In the genomic region with DNA sequence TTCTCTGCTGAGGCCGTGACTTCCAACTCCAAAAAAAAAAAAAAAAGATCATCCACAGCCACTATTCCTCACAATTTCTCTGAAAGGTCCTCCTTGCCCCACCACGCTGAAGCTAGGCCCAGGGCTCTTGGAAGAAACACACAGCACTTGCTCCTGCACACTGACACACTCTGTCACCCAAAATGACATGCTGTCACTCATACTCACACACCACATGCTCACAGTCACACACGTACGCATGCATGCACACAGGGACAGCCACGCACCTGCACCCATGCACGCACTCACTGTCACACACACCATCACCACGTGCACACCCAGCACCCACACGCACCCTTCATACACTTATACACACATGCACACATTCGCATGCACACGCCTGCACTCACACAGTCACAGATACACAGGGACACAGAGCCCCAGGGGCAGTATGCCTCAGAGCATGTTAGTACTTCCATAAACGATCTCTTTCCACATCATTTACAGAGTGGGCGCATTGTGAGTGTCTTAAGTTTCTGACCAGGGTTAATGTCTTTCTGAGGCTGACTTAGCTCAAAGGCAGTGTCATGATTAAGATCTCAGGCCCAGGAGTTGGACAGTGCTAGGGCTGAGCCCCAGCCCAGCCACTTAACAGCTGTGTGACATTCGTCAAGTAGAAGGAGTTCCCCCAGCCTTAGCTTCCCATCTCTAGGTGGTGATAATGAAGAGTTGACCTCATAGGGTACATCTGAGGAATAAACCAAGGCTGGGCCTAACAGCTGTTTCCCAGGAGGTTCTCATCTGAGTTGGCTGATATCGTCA, we compare ENCODE assay signal across 1 cellular context.
TF ChIP-seq lines count a peak whose summit lies in the region.

No MANE protein-coding gene starts in this region.

TF ChIP-seq in GM12878, 131 proteins besides CTCF, POLR2A, EP300 and RAD21:
- TF ChIP-seq TCF3 (IDR thresholded peaks at IDR 0.05; ENCODE audit: borderline replicate concordance, insufficient read depth, low read depth, low read length), result 0 out of 2 replicates have a peak, but pooled peaks have one; percentile 31
- no peak for TF ChIP-seq SMARCA5 (IDR thresholded peaks at IDR 0.05)
- TF ChIP-seq, protein P1, sequence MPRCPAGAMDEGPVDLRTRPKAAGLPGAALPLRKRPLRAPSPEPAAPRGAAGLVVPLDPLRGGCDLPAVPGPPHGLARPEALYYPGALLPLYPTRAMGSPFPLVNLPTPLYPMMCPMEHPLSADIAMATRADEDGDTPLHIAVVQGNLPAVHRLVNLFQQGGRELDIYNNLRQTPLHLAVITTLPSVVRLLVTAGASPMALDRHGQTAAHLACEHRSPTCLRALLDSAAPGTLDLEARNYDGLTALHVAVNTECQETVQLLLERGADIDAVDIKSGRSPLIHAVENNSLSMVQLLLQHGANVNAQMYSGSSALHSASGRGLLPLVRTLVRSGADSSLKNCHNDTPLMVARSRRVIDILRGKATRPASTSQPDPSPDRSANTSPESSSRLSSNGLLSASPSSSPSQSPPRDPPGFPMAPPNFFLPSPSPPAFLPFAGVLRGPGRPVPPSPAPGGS (IDR thresholded peaks at IDR 0.05; ENCODE audit: borderline replicate concordance, insufficient read depth, low read depth, low read length, poor library complexity, severe bottlenecking), result peak; percentile 83
TF ChIP-seq in GM12878: peak in this region for 2.
